ENCODE assay signal across 1 cellular context in genomic region chr1:64864018-64864945, GRCh38.
TF ChIP-seq lines count a peak whose summit lies in the region.

No MANE protein-coding gene starts in this region.

TF ChIP-seq in K562, 482 proteins besides CTCF, POLR2A, EP300 and RAD21 (continued from another document and continues in another):
- TF ChIP-seq ZFP30 (CRISPR knock-in tag; IDR thresholded peaks at IDR 0.05; ENCODE audit: borderline replicate concordance), result no peak
- peak; percentile 87 for TF ChIP-seq ZNF589 (CRISPR knock-in tag; IDR thresholded peaks at IDR 0.05; ENCODE audit: low read depth)
- TF ChIP-seq PTRF (tag; IDR thresholded peaks at IDR 0.05), result no peak
- peak; percentile 27; the same call in 1 of the 2 replicates for TF ChIP-seq HBP1 (CRISPR knock-in tag; IDR thresholded peaks at IDR 0.05)
- no peak for TF ChIP-seq RBM17 (IDR thresholded peaks at IDR 0.05; ENCODE audit: borderline replicate concordance, low read depth, low read length)
- TF ChIP-seq CHD7 (IDR thresholded peaks at IDR 0.05; ENCODE audit: low read depth, low read length), result no peak
- TF ChIP-seq BACH1 (tag; IDR thresholded peaks at IDR 0.05), result peak; percentile 64; the same call in 1 of the 2 replicates
- TF ChIP-seq U2AF1 (optimal IDR thresholded peaks at IDR 0.05; ENCODE audit: low read depth, low read length), result no peak
- TF ChIP-seq PREB (CRISPR knock-in tag; IDR thresholded peaks at IDR 0.05), result peak; percentile 88; the same call in 1 of the 2 replicates
- TF ChIP-seq NCOA1 (IDR thresholded peaks at IDR 0.05; ENCODE audit: low read depth), result peak; percentile 93
- no peak for TF ChIP-seq MECOM (CRISPR knock-in tag; IDR thresholded peaks at IDR 0.05)
- no peak for TF ChIP-seq CEBPZ (IDR thresholded peaks at IDR 0.05; ENCODE audit: borderline replicate concordance, low read depth, low read length)
- peak; percentile 79; the same call in 1 of the 2 replicates for TF ChIP-seq MYC (IDR thresholded peaks at IDR 0.05; ENCODE audit: low read depth, low read length)
- TF ChIP-seq MYC (CRISPR knock-in tag; IDR thresholded peaks at IDR 0.05; ENCODE audit: borderline replicate concordance, low read depth), result no peak
- TF ChIP-seq OTX1 (CRISPR knock-in tag; IDR thresholded peaks at IDR 0.05), result no peak
- TF ChIP-seq, protein P1, sequence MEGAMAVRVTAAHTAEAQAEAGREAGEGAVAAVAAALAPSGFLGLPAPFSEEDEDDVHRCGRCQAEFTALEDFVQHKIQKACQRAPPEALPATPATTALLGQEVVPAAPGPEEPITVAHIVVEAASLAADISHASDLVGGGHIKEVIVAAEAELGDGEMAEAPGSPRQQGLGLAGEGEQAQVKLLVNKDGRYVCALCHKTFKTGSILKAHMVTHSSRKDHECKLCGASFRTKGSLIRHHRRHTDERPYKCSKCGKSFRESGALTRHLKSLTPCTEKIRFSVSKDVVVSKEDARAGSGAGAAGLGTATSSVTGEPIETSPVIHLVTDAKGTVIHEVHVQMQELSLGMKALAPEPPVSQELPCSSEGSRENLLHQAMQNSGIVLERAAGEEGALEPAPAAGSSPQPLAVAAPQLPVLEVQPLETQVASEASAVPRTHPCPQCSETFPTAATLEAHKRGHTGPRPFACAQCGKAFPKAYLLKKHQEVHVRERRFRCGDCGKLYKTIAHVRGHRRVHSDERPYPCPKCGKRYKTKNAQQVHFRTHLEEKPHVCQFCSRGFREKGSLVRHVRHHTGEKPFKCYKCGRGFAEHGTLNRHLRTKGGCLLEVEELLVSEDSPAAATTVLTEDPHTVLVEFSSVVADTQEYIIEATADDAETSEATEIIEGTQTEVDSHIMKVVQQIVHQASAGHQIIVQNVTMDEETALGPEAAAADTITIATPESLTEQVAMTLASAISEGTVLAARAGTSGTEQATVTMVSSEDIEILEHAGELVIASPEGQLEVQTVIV (CRISPR knock-in tag; IDR thresholded peaks at IDR 0.05; ENCODE audit: borderline replicate concordance), result no peak
- TF ChIP-seq CCNT2 (IDR thresholded peaks at IDR 0.05; ENCODE audit: borderline replicate concordance, extremely low read depth, insufficient read length, low read depth, low read length), result peak; percentile 80
- peak; percentile 73; the same call in 1 of the 2 replicates for TF ChIP-seq TARDBP (IDR thresholded peaks at IDR 0.05)
- TF ChIP-seq IRF2 (CRISPR knock-in tag; IDR thresholded peaks at IDR 0.05), result no peak
- TF ChIP-seq TBL1XR1 (IDR thresholded peaks at IDR 0.05; ENCODE audit: low read length in 2 of 2), result peak in 1 of 2 experiments; percentile 81; a peak in 2 of 4 replicates
- no peak for TF ChIP-seq ZNF695 (CRISPR knock-in tag; IDR thresholded peaks at IDR 0.05)
- TF ChIP-seq ZZZ3 (IDR thresholded peaks at IDR 0.05), result no peak
- peak; percentile 62; the same call in 1 of the 2 replicates for TF ChIP-seq KAT7 (CRISPR knock-in tag; IDR thresholded peaks at IDR 0.05; ENCODE audit: borderline replicate concordance)
- TF ChIP-seq ZBTB11 (CRISPR knock-in tag; IDR thresholded peaks at IDR 0.05), result peak in 1 of 3 experiments; percentile 74; a peak in 1 of 6 replicates
- no peak for TF ChIP-seq HNRNPLL (IDR thresholded peaks at IDR 0.05; ENCODE audit: low read depth, low read length, poor library complexity, severe bottlenecking)
- no peak; the same call in 1 of the 2 replicates for TF ChIP-seq ZBTB33 (CRISPR knock-in tag; IDR thresholded peaks at IDR 0.05)
